Comparison of ENCODE assay signal across 2 cellular contexts in the genomic region with DNA sequence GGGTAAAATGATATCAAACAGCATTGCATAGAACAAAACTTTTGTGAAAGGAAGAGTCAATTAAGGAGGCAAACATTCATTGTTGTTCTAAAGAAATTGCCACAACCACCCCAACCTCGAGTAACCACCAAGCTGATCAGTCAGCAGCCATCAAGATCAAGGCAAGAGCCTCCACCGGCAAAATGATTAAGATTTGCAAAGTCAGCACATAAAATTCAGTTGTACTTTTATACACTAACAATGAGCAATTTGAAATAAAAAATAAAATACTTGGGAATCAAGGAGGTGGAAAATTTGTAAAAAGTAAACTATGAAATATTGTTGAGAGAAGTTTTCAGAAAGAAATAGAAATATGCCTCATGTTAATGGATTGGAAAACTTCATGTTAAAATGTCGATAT.
TF ChIP-seq lines count a peak whose summit lies in the region.

No MANE protein-coding gene starts in this region.

TF ChIP-seq in HepG2, 621 proteins besides CTCF, POLR2A, EP300 and RAD21 (continued from another document):
- no peak for TF ChIP-seq FIP1L1 (IDR thresholded peaks at IDR 0.05; ENCODE audit: borderline replicate concordance, insufficient read depth, low read depth, low read length)

TF ChIP-seq in K562, 482 proteins besides CTCF, POLR2A, EP300 and RAD21 (continued from another document):
- TF ChIP-seq C11orf30 (IDR thresholded peaks at IDR 0.05; ENCODE audit: low read depth) (peak; percentile 16; the same call in 1 of the 2 replicates), MAFF (IDR thresholded peaks at IDR 0.05; ENCODE audit: low read length) (peak; percentile 53; the same call in 1 of the 2 replicates), MAFG (tag; conservative IDR thresholded peaks at IDR 0.05) (0 out of 2 replicates have a peak, but pooled peaks have one; percentile 12)
